12 cellular contexts compared by ENCODE assay signal in the genomic region with DNA sequence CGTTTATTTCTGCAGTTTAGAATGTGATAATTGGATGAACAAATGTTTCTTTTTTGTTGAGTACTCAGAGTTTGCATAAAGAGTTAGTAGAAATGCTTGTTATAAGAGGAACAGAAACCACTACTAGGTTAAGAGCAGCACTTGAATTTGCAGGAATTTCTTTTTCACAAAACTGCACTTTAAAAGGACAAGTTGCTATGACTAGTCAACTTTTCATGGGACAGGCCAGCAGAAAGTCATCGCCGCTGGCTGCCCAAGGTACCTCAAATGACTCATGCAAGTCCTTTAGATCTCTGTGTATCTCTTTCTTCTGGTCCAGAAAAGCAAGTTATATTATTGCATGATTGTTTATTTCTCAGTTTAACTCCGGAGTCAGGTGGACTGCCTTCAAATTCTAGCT.
DNase-seq lines count a peak whose midpoint lies in the region; ATAC-seq lines count a peak whose summit lies in the region.
"Had no signal": no experiment of that assay in that cellular context is flagged by ENCODE, and none has a peak within 500 bp of the region (broad histone marks: within the 10 kb centered on the region; RNA-seq: fewer than 3 reads in every experiment).

No MANE protein-coding gene starts in this region.

- no peak overlapping the region for H4K12ac ChIP-seq in trophoblast cell (ENCODE audit: low read depth, low read length)

- DNase-seq in NOMO-1 treated with DMSO at 0.1 percent for 48 hours (lab: John Stamatoyannopoulos, UW; ENCODE audit: unreplicated experiment) (peak; percentile 58), trophoblast cell (peak; percentile 40 to 58), NCI-H526 treated with DMSO at 0.1 percent for 48 hours (lab: John Stamatoyannopoulos, UW) (no peak), NCI-H2029 treated with DMSO at 0.1 percent for 48 hours (lab: John Stamatoyannopoulos, UW) (no peak)
- DNase-seq: DMS153, hypothalamus, NCI-H345, T1000 had no signal

- H4K91ac ChIP-seq in trophoblast cell (ENCODE audit: low read depth, low read length) = no peak overlapping the region

- H3K36me3 ChIP-seq in trophoblast cell (ENCODE audit: control insufficient read depth in 1 of 2, insufficient read depth in 2 of 2, low read length in 2 of 2) = no peaks in the 10 kb centered on the region

- no peak overlapping the region for H3K4ac ChIP-seq in trophoblast cell (ENCODE audit: low read depth, low read length)

- no peak overlapping the region for H2BK120ac ChIP-seq in trophoblast cell (ENCODE audit: insufficient read depth, low read length, poor library complexity)

- H3K18ac ChIP-seq in trophoblast cell (ENCODE audit: low read length) = no peak overlapping the region

- H3K27me3 ChIP-seq in trophoblast cell (ENCODE audit: insufficient read depth, low read length) = no peaks in the 10 kb centered on the region

- H3K14ac ChIP-seq in trophoblast cell (ENCODE audit: low read length) = no peak overlapping the region

- no peak overlapping the region for H3K23ac ChIP-seq in trophoblast cell (ENCODE audit: low read length)

- no peak overlapping the region for H3K27ac ChIP-seq in trophoblast cell (ENCODE audit: low read depth, low read length)

- no CpG with 5 or more reads among the region's 4 CpGs for WGBS in trophoblast cell (ENCODE audit: extremely low coverage, insufficient coverage, insufficient read length)

- no peak overlapping the region for H3K4me2 ChIP-seq in trophoblast cell (ENCODE audit: low read length)

- no peak overlapping the region for H2AFZ ChIP-seq in trophoblast cell (ENCODE audit: insufficient read depth, low read length, poor library complexity)

- H2BK12ac ChIP-seq in trophoblast cell (ENCODE audit: low read length) = no peak overlapping the region

- no peaks in the 10 kb centered on the region for H3K9me3 ChIP-seq in trophoblast cell (ENCODE audit: insufficient read depth, low read depth, low read length)

- no peak overlapping the region for H4K8ac ChIP-seq in trophoblast cell (ENCODE audit: low read depth, low read length)

- H3K9ac ChIP-seq in trophoblast cell (ENCODE audit: low read length) = no peak overlapping the region

- H3K4me3 ChIP-seq in trophoblast cell (ENCODE audit: low read depth, low read length) = no peak overlapping the region

- H3K79me2 ChIP-seq in trophoblast cell (ENCODE audit: control insufficient read depth, insufficient read depth, low read length, poor library complexity) = no peaks in the 10 kb centered on the region

- no peak overlapping the region for H2AK5ac ChIP-seq in trophoblast cell (ENCODE audit: low read length)

- H2BK5ac ChIP-seq in trophoblast cell (ENCODE audit: low read depth, low read length, poor library complexity) = no peak overlapping the region

- H3K79me1 ChIP-seq in trophoblast cell (ENCODE audit: low read length) = no peaks in the 10 kb centered on the region

- peak; percentile 64 for ATAC-seq in GM18907 (IDR thresholded peaks at IDR 0.05; ENCODE audit: unreplicated experiment)
- peak; percentile 61 for ATAC-seq in HG02610 (IDR thresholded peaks at IDR 0.05; ENCODE audit: unreplicated experiment)
- no peak for ATAC-seq in HG02840 (IDR thresholded peaks at IDR 0.05; ENCODE audit: low FRiP score, unreplicated experiment)
- ATAC-seq: natural killer cell treated with Interleukin-12 subunit alpha and Interleukin-12 subunit beta and Interleukin-15 and Interleukin-18, amount 100 ng/mL, for 72 hours had no signal

- no peaks in the 10 kb centered on the region for H3K4me1 ChIP-seq in trophoblast cell (ENCODE audit: control insufficient read depth in 1 of 2, insufficient read depth in 2 of 2, low read length in 2 of 2)

Comparison
In these comparisons a context has a peak if more than half of its experiments do, and no peak if none do; other contexts are left out.
1. DNase-seq: peak in NOMO-1 treated with DMSO at 0.1 percent for 48 hours (single experiment) and trophoblast cell (2 of 2); none in NCI-H526 treated with DMSO at 0.1 percent for 48 hours (single experiment) and NCI-H2029 treated with DMSO at 0.1 percent for 48 hours (single experiment).